Comparison of ENCODE assay signal across 1 cellular context in the genomic region with DNA sequence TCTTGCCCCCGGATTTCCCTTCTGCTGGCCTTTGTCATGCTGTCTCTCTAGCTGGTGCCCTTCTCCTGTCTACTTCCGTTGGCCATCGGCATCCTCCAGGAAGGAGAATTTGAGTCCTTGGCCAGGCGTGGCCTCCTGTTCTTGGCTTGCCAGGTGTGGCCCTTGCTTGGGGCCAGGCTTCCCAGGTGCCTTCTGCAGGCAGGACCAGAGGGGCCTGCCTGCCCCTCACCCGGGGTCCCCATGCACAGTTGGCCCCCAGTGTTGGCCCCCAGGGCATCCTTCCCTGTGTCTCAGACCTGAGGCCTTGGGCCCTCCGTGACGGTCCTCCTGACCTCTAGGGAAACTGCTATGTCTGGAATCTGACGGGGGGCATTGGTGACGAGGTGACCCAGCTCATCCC.
TF ChIP-seq lines count a peak whose summit lies in the region.

No MANE protein-coding gene starts in this region.

TF ChIP-seq in GM23338, 12 proteins besides CTCF, POLR2A, EP300 and RAD21:
- TF ChIP-seq REST (IDR thresholded peaks at IDR 0.05; ENCODE audit: unreplicated experiment): no peak
- TF ChIP-seq CREB1 (CRISPR knock-in tag; IDR thresholded peaks at IDR 0.05; ENCODE audit: low read depth): no peak
- no peak for TF ChIP-seq STAT1 (IDR thresholded peaks at IDR 0.05; ENCODE audit: unreplicated experiment)
- TF ChIP-seq ZNF331 (CRISPR knock-in tag; IDR thresholded peaks at IDR 0.05; ENCODE audit: low read depth): no peak
- no peak for TF ChIP-seq EZH2phosphoT487 (IDR thresholded peaks at IDR 0.05; ENCODE audit: unreplicated experiment)
- no peak for TF ChIP-seq ETS1 (IDR thresholded peaks at IDR 0.05)
- no peak for TF ChIP-seq ZNF462 (CRISPR knock-in tag; IDR thresholded peaks at IDR 0.05)
- no peak for TF ChIP-seq NANOG (IDR thresholded peaks at IDR 0.05; ENCODE audit: borderline replicate concordance)
- no peak for TF ChIP-seq ZNF114 (CRISPR knock-in tag; IDR thresholded peaks at IDR 0.05)
- TF ChIP-seq EZH2 (IDR thresholded peaks at IDR 0.05; ENCODE audit: low read depth, unreplicated experiment): no peak
- TF ChIP-seq POLR2AphosphoS5 (IDR thresholded peaks at IDR 0.05; ENCODE audit: low read depth): no peak
- no peak for TF ChIP-seq JUNB (IDR thresholded peaks at IDR 0.05; ENCODE audit: unreplicated experiment)
